In genomic region chr11:342328-342727, GRCh38 we compare ENCODE assay signal across 12 cellular contexts. TPM values are rescaled to one million over a fixed set of nuclear protein-coding genes. Genes with fewer than 3 reads are reported as not detected.
DNase-seq lines count a peak whose midpoint lies in the region; ATAC-seq and TF ChIP-seq lines count a peak whose summit lies in the region.
"Had no signal": no experiment of that assay in that cellular context is flagged by ENCODE, and none has a peak within 500 bp of the region (broad histone marks: within the 10 kb centered on the region; RNA-seq: fewer than 3 reads in every experiment).

No MANE protein-coding gene starts in this region.

- peaks cover 19% of the 10 kb centered on the region for H3K4me1 Mint-ChIP-seq in activated CD4-positive, alpha-beta T cell treated with anti-CD3 and anti-CD28 coated beads for 36 hours
- peaks cover 17% of the 10 kb centered on the region for H3K4me1 Mint-ChIP-seq in CD8-positive, alpha-beta T cell (ENCODE audit: low read depth)

- no peaks in the 10 kb centered on the region for H3K9me3 Mint-ChIP-seq in activated CD4-positive, alpha-beta T cell treated with anti-CD3 and anti-CD28 coated beads for 36 hours (ENCODE audit: low read depth)
- H3K9me3 Mint-ChIP-seq in CD8-positive, alpha-beta T cell = no peaks in the 10 kb centered on the region

- in situ Hi-C loops in G401 (cut with HindIII; ENCODE audit: low sequenced_read_pairs) = no loop called here

- H2AFZ ChIP-seq in SU-DHL-6 (ENCODE audit: low read depth, low read length, severe bottlenecking) = no peak overlapping the region

- 0 out of 2 replicates have a peak overlapping the region, but pooled peaks have one; percentile 16 for H3K27ac ChIP-seq in SU-DHL-6 (ENCODE audit: low read depth, low read length)
- peak overlapping the region in 6 of 8 donors; percentile 15 to 66 (median 42) for H3K27ac ChIP-seq in spleen
- H3K27ac ChIP-seq in CD8-positive, alpha-beta T cell (ENCODE audit: low read depth, low read length) = no peak overlapping the region

- peak overlapping the region; percentile 67 for H3K27ac Mint-ChIP-seq in activated CD4-positive, alpha-beta T cell treated with anti-CD3 and anti-CD28 coated beads for 36 hours
- no peak overlapping the region for H3K27ac Mint-ChIP-seq in CD8-positive, alpha-beta T cell

- peak; percentile 42 for ATAC-seq in activated CD4-positive, alpha-beta T cell treated with anti-CD3 and anti-CD28 coated beads for 36 hours
- ATAC-seq in CD8-positive, alpha-beta T cell = no peak

- no peak overlapping the region for H3K4me2 ChIP-seq in SU-DHL-6 (ENCODE audit: low read depth, low read length, poor library complexity, severe bottlenecking)

- H4K20me1 ChIP-seq in SU-DHL-6 (ENCODE audit: low read depth, low read length) = no peaks in the 10 kb centered on the region

- no peaks in the 10 kb centered on the region for H3K27me3 Mint-ChIP-seq in activated CD4-positive, alpha-beta T cell treated with anti-CD3 and anti-CD28 coated beads for 36 hours
- no peaks in the 10 kb centered on the region for H3K27me3 Mint-ChIP-seq in CD8-positive, alpha-beta T cell (ENCODE audit: low read depth)

- H3K4me1 ChIP-seq in spleen = peaks cover 0 to 31% (median 10%) of the 10 kb centered on the region in 6 donors
- peaks cover 17% of the 10 kb centered on the region for H3K4me1 ChIP-seq in CD8-positive, alpha-beta T cell (ENCODE audit: insufficient read depth, low read length)

- intact Hi-C loops in activated CD4-positive, alpha-beta T cell treated with anti-CD3 and anti-CD28 coated beads for 36 hours (cut with DNase I, micrococcal nuclease) = loop anchor here in 1 of 2 experiments (1.0 kb wide), 1 partner anchor 8 kb away; no protein-coding TSS in a partner anchor
- intact Hi-C loops in spleen (cut with DNase I; ENCODE audit: low total_unique reads) = no loop called here
- intact Hi-C loops in CD8-positive, alpha-beta T cell (cut with DNase I, micrococcal nuclease) = no loop called here

- no peaks in the 10 kb centered on the region for H3K27me3 ChIP-seq in SU-DHL-6 (ENCODE audit: low read length)
- H3K27me3 ChIP-seq in spleen (replicated peaks in 1 of 7) = no peaks in the 10 kb centered on the region
- H3K27me3 ChIP-seq in CD8-positive, alpha-beta T cell (ENCODE audit: insufficient read depth, low read length) = no peaks in the 10 kb centered on the region

- no peak for TF ChIP-seq CTCF in SU-DHL-6 (IDR thresholded peaks at IDR 0.05; ENCODE audit: insufficient read depth, low read length, poor library complexity, severe bottlenecking)
- no peak for TF ChIP-seq CTCF in spleen (IDR thresholded peaks at IDR 0.05 in 8 of 11, conservative IDR thresholded peaks at IDR 0.05 in 3 of 11)
- no peak for TF ChIP-seq CTCF in CD8-positive, alpha-beta T cell (IDR thresholded peaks at IDR 0.05)

- H3K4me3 ChIP-seq in SU-DHL-6 (ENCODE audit: insufficient read depth, low read length, poor library complexity, severe bottlenecking) (no peak overlapping the region), spleen (no peak overlapping the region)
- H3K4me3 ChIP-seq in CD8-positive, alpha-beta T cell (ENCODE audit: low read depth, low read length) = no peak overlapping the region
- H3K4me3 ChIP-seq: coronary artery had no signal

- 0 out of 2 replicates have a peak, but pooled peaks cover 7% of the 10 kb centered on the region for H3F3A ChIP-seq in SU-DHL-6 (ENCODE audit: insufficient read depth)

- H3K9ac ChIP-seq in SU-DHL-6 (ENCODE audit: low read length) = no peak overlapping the region

- no peak overlapping the region for H3K4me3 Mint-ChIP-seq in activated CD4-positive, alpha-beta T cell treated with anti-CD3 and anti-CD28 coated beads for 36 hours
- no peak overlapping the region for H3K4me3 Mint-ChIP-seq in CD8-positive, alpha-beta T cell

- no peaks in the 10 kb centered on the region for H3K36me3 Mint-ChIP-seq in activated CD4-positive, alpha-beta T cell treated with anti-CD3 and anti-CD28 coated beads for 36 hours (ENCODE audit: low read depth)
- H3K36me3 Mint-ChIP-seq in CD8-positive, alpha-beta T cell = no peaks in the 10 kb centered on the region

- H3K36me3 ChIP-seq in SU-DHL-6 (ENCODE audit: low read length) (no peaks in the 10 kb centered on the region), spleen (no peaks in the 10 kb centered on the region)
- no peaks in the 10 kb centered on the region for H3K36me3 ChIP-seq in CD8-positive, alpha-beta T cell (ENCODE audit: insufficient read depth, low read length)

- no peak for TF ChIP-seq POLR2A in spleen (IDR thresholded peaks at IDR 0.05)

- H3K79me2 ChIP-seq in SU-DHL-6 (ENCODE audit: insufficient read depth, low read length) = no peaks in the 10 kb centered on the region

- no peaks in the 10 kb centered on the region for H3K9me2 ChIP-seq in SU-DHL-6 (replicated peaks; ENCODE audit: insufficient read depth, low read length)

- CTCF ChIA-PET in activated CD4-positive, alpha-beta T cell treated with anti-CD3 and anti-CD28 coated beads for 36 hours (lab: Charles Lee) = interaction anchor here (1.1 kb wide), 1 partner anchor 33 kb away, joined by 3 read pairs; no protein-coding TSS in a partner anchor
- CTCF ChIA-PET in CD8-positive, alpha-beta T cell (lab: Charles Lee) = interaction anchor here (1.0 kb wide), 2 partner anchors 38 to 92 kb away, joined by 3 read pairs; no protein-coding TSS in a partner anchor

- WGBS in spleen, 5 donors = 66 to 69% (median 68%) methylated on average over 3 of the region's 3 CpGs

- POLR2A ChIA-PET in activated CD4-positive, alpha-beta T cell treated with anti-CD3 and anti-CD28 coated beads for 36 hours (lab: Charles Lee) = interaction anchor here (0.7 to 1.0 kb wide), 3 partner anchors 13 to 81 kb away, joined by 3 read pairs; no protein-coding TSS in a partner anchor
- POLR2A ChIA-PET in CD8-positive, alpha-beta T cell (lab: Charles Lee) = interaction anchor here (0.8 kb wide), 1 partner anchor 13 kb away, joined by 3 read pairs; no protein-coding TSS in a partner anchor

- H3K9me3 ChIP-seq in SU-DHL-6 (ENCODE audit: insufficient read depth, low read length) (no peaks in the 10 kb centered on the region), spleen (no peaks in the 10 kb centered on the region)
- H3K9me3 ChIP-seq in CD8-positive, alpha-beta T cell (ENCODE audit: low read length) = no peaks in the 10 kb centered on the region

- no peak for DNase-seq in activated CD4-positive, alpha-beta T cell treated with anti-CD3 and anti-CD28 coated beads for 36 hours
- DNase-seq in activated CD4-positive, alpha-beta T cell treated with anti-CD3 and anti-CD28 coated beads, Interleukin-2, amount 50 U/mL, for 48 hours = no peak
- DNase-seq in islet precursor cell = peak; percentile 11
- DNase-seq in spleen = no peak
- DNase-seq in CD8-positive, alpha-beta T cell = no peak
- no peak for DNase-seq in G401 (ENCODE audit: low spot score)
- no peak for DNase-seq in stimulated activated CD4-positive, alpha-beta T cell treated with anti-CD3 and anti-CD28 coated beads, Interleukin-1b, Interleukin-23, amount 100 ng/mL, for 48 hours
- DNase-seq: 8988T, NCI-H1694, NCI-H748 treated with DMSO at 0.1 percent for 48 hours had no signal

RNA-seq across cellular contexts. Expression of gene IFITM3, which starts 21.7 kb away (rescaled TPM):
- 100 to 1,000 TPM in 1 of 2 experiments, 10 to 100 TPM in 1; 77.5 to 122 TPM for total RNA-seq in activated CD4-positive, alpha-beta T cell treated with anti-CD3 and anti-CD28 coated beads for 36 hours
- total RNA-seq in spleen = 100 to 1,000 TPM; 314 to 942 (median 472) TPM
- polyA plus RNA-seq in spleen = 100 to 1,000 TPM; 391 to 618 (median 599) TPM
- total RNA-seq in CD8-positive, alpha-beta T cell = 1 to 10 TPM; 6.3 to 7.1 TPM
- total RNA-seq in G401 (2014; rRNA removed; shearing (Covaris generic)) = 36.2 and 45.8 TPM in 2 replicates

RNA-seq across cellular contexts. Expression of gene B4GALNT4, which starts 27.0 kb away (rescaled TPM):
- 1 to 10 TPM; 3.8 to 6.6 TPM for total RNA-seq in activated CD4-positive, alpha-beta T cell treated with anti-CD3 and anti-CD28 coated beads for 36 hours
- total RNA-seq in spleen = 1 to 10 TPM in 1 of 7 donors, under 1 TPM in 4, not detected in 2; 0.17 to 1.1 (median 0.67) TPM
- 1 to 10 TPM; 1.6 to 5.2 (median 3.5) TPM for polyA plus RNA-seq in spleen
- under 1 TPM; 0.44 to 0.84 TPM for total RNA-seq in CD8-positive, alpha-beta T cell
- total RNA-seq in G401 (2014; rRNA removed; shearing (Covaris generic)) = 27.4 and 32.1 TPM in 2 replicates

RNA-seq across cellular contexts. Expression of gene IFITM1, which starts 28.5 kb away (rescaled TPM):
- 100 to 1,000 TPM; 248 to 285 TPM for total RNA-seq in activated CD4-positive, alpha-beta T cell treated with anti-CD3 and anti-CD28 coated beads for 36 hours
- total RNA-seq in spleen = 100 to 1,000 TPM; 333 to 670 (median 510) TPM
- 100 to 1,000 TPM; 314 to 496 (median 327) TPM for polyA plus RNA-seq in spleen
- total RNA-seq in CD8-positive, alpha-beta T cell = 100 to 1,000 TPM; 223 to 251 TPM
- 76.4 and 108 TPM in 2 replicates for total RNA-seq in G401 (2014; rRNA removed; shearing (Covaris generic))

RNA-seq across cellular contexts. Expression of gene IFITM2, which starts 34.7 kb away (rescaled TPM):
- 100 to 1,000 TPM; 451 to 474 TPM for total RNA-seq in activated CD4-positive, alpha-beta T cell treated with anti-CD3 and anti-CD28 coated beads for 36 hours
- total RNA-seq in spleen = 1,000 to 10,000 TPM in 4 of 7 donors, 100 to 1,000 TPM in 3; 507 to 1,635 (median 1,062) TPM
- polyA plus RNA-seq in spleen = 1,000 to 10,000 TPM in 1 of 3 donors, 100 to 1,000 TPM in 2; 680 to 1,006 (median 885) TPM
- total RNA-seq in CD8-positive, alpha-beta T cell = 100 to 1,000 TPM; 283 to 295 TPM
- 7.8 and 31.3 TPM in 2 replicates for total RNA-seq in G401 (2014; rRNA removed; shearing (Covaris generic))

RNA-seq across cellular contexts. Expression of gene IFITM5, which starts 43.0 kb away (rescaled TPM):
- not detected for total RNA-seq in activated CD4-positive, alpha-beta T cell treated with anti-CD3 and anti-CD28 coated beads for 36 hours
- total RNA-seq in spleen = not detected
- not detected for polyA plus RNA-seq in spleen
- total RNA-seq in CD8-positive, alpha-beta T cell = not detected
- not detected in 2 replicates for total RNA-seq in G401 (2014; rRNA removed; shearing (Covaris generic))
